In the genomic region with DNA sequence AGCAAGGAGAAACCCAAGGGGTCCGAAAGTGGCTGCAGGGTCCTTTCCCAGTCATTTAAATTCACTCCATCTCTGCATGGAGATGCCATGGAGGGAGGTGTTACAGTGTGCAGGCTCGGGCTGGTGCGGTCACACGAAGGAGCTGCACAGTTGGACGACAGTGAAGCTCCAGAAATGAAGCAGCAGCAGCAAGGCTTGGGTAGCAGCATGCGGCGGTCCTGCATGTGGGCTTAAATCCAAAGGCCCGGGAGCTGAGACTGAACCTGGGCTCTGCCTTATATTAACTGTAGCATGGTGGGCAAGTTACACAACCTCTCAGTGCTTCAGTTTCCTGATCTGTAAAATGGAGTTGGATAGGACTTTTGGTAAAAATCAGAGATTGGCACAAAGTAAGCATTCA, we compare ENCODE assay signal across 25 cellular contexts.
"Had no signal": no experiment of that assay in that cellular context is flagged by ENCODE, and none has a peak within 500 bp of the region (broad histone marks: within the 10 kb centered on the region; RNA-seq: fewer than 3 reads in every experiment).

No MANE protein-coding gene starts in this region.

- DNase-seq: activated effector memory CD4-positive, alpha-beta T cell treated with anti-CD3 and anti-CD28 coated beads, Interleukin-2, amount 50 U/mL, for 16 hours; activated effector memory CD4-positive, alpha-beta T cell treated with Interleukin-2 at 50 U/mL for 16 hours; activated gamma-delta T cell; activated gamma-delta T cell treated with Interleukin-2 at 50 U/mL for 16 hours; activated naive CD4-positive, alpha-beta T cell; activated naive CD4-positive, alpha-beta T cell treated with anti-CD3 and anti-CD28 coated beads for 36 hours; activated naive CD4-positive, alpha-beta T cell treated with anti-CD3 and anti-CD28 coated beads, Interleukin-2, amount 10 ng/mL, durations not matched to agents 7 days and 5 days; activated naive CD4-positive, alpha-beta T cell treated with anti-CD3 and anti-CD28 coated beads, Interleukin-2, amount 50 U/mL, for 16 hours; activated naive CD4-positive, alpha-beta T cell treated with Interleukin-2 at 50 U/mL for 16 hours; activated naive CD8-positive, alpha-beta T cell treated with anti-CD3 and anti-CD28 coated beads for 36 hours; activated naive CD8-positive, alpha-beta T cell treated with anti-CD3 and anti-CD28 coated beads, Interleukin-2, amount 10 ng/mL, durations not matched to agents 7 days and 5 days; activated naive CD8-positive, alpha-beta T cell treated with anti-CD3 and anti-CD28 coated beads, Interleukin-2, amount 50 U/mL, for 24 hours; activated T-cell treated with anti-CD3 and anti-CD28 coated beads, Interleukin-2, amount 50 U/mL, for 1 hour; activated T-cell treated with anti-CD3 and anti-CD28 coated beads, Interleukin-2, amount 50 U/mL, for 24 hours; activated T-cell treated with anti-CD3 and anti-CD28 coated beads, Interleukin-2, amount 50 U/mL, for 4 hours; activated T-cell treated with anti-CD3 and anti-CD28 coated beads, Interleukin-2, amount 50 U/mL, for 48 hours; activated T-cell treated with anti-CD3 and anti-CD28 coated beads, Interleukin-2, amount 50 U/mL, for 72 hours; adrenal gland; amniotic stem cell; amygdala; anterior cingulate cortex; aorta; body of pancreas; brain microvascular endothelial cell; central memory CD4-positive, alpha-beta T cell had no signal
